Comparison of ENCODE assay signal across 1 cellular context in the genomic region with DNA sequence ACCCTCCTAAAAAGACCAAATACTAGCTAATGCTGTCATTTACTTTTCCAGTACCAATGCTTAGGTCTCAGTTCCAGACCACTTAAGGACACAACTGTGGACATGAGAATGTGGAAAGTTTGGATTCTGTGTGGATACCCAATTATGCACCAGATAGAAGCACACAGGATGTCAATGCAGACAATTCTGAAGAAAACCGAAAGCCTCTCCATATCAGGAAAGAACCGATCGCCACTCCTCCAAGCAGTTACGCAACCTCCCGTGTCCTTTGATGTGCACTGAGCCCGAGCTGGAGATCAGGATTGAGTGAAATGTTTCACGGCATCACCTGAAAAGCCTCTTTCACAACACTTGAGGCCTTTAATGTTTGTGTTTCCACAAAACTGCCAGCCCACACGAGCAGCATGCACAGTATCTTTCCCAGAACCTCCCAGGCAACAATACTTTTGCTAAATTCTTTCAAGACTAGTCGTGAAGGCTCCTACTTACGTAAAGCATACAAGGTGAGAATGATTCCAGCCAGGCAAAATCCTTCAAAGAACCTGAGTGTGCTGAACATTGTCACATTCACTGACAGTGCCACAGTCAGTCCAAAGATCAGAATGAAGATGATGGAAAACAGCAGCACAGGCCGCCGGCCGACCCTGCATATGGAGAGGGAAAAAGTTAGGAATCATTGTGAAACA.
TF ChIP-seq lines count a peak whose summit lies in the region.

No MANE protein-coding gene starts in this region.

TF ChIP-seq in HepG2, 621 proteins besides CTCF, POLR2A, EP300 and RAD21 (continued from another document and continues in another):
- TF ChIP-seq ZNF549 (CRISPR knock-in tag; IDR thresholded peaks at IDR 0.05) (no peak), ZNF367 (CRISPR knock-in tag; IDR thresholded peaks at IDR 0.05; ENCODE audit: borderline replicate concordance) (peak; percentile 72; the same call in 1 of the 2 replicates), ARHGAP35 (CRISPR knock-in tag; IDR thresholded peaks at IDR 0.05; ENCODE audit: borderline replicate concordance) (peak; percentile 87), ZSCAN12 (CRISPR knock-in tag; IDR thresholded peaks at IDR 0.05) (peak; percentile 75), SETDB1 (CRISPR knock-in tag; IDR thresholded peaks at IDR 0.05; ENCODE audit: borderline replicate concordance) (no peak), NONO (IDR thresholded peaks at IDR 0.05) (no peak), NONO (CRISPR knock-in tag; conservative IDR thresholded peaks at IDR 0.05) (peak; percentile 94), ZNF232 (CRISPR knock-in tag; IDR thresholded peaks at IDR 0.05; ENCODE audit: borderline replicate concordance) (peak; percentile 90; the same call in 1 of the 2 replicates), TBX2 (CRISPR knock-in tag; IDR thresholded peaks at IDR 0.05; ENCODE audit: borderline replicate concordance) (peak; percentile 100), MTF1 (CRISPR knock-in tag; IDR thresholded peaks at IDR 0.05) (peak; percentile 31; the same call in 1 of the 2 replicates), REL (CRISPR knock-in tag; conservative IDR thresholded peaks at IDR 0.05) (0 out of 2 replicates have a peak, but pooled peaks have one; percentile 23), ZNF33A (CRISPR knock-in tag; IDR thresholded peaks at IDR 0.05; ENCODE audit: borderline replicate concordance) (peak; percentile 19; the same call in 1 of the 2 replicates), TOE1 (CRISPR knock-in tag; IDR thresholded peaks at IDR 0.05) (no peak; the same call in 1 of the 2 replicates)
- TF ChIP-seq, protein P1, sequence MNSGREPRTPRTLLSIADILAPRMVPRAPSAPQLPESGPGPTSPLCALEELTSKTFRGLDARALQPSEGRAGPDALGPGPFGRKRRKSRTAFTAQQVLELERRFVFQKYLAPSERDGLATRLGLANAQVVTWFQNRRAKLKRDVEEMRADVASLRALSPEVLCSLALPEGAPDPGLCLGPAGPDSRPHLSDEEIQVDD (CRISPR knock-in tag; IDR thresholded peaks at IDR 0.05; ENCODE audit: borderline replicate concordance) = no peak
- TF ChIP-seq, protein P2, sequence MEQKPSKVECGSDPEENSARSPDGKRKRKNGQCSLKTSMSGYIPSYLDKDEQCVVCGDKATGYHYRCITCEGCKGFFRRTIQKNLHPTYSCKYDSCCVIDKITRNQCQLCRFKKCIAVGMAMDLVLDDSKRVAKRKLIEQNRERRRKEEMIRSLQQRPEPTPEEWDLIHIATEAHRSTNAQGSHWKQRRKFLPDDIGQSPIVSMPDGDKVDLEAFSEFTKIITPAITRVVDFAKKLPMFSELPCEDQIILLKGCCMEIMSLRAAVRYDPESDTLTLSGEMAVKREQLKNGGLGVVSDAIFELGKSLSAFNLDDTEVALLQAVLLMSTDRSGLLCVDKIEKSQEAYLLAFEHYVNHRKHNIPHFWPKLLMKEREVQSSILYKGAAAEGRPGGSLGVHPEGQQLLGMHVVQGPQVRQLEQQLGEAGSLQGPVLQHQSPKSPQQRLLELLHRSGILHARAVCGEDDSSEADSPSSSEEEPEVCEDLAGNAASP (CRISPR knock-in tag; IDR thresholded peaks at IDR 0.05; ENCODE audit: borderline replicate concordance) = peak; percentile 97
- TF ChIP-seq, protein P3, sequence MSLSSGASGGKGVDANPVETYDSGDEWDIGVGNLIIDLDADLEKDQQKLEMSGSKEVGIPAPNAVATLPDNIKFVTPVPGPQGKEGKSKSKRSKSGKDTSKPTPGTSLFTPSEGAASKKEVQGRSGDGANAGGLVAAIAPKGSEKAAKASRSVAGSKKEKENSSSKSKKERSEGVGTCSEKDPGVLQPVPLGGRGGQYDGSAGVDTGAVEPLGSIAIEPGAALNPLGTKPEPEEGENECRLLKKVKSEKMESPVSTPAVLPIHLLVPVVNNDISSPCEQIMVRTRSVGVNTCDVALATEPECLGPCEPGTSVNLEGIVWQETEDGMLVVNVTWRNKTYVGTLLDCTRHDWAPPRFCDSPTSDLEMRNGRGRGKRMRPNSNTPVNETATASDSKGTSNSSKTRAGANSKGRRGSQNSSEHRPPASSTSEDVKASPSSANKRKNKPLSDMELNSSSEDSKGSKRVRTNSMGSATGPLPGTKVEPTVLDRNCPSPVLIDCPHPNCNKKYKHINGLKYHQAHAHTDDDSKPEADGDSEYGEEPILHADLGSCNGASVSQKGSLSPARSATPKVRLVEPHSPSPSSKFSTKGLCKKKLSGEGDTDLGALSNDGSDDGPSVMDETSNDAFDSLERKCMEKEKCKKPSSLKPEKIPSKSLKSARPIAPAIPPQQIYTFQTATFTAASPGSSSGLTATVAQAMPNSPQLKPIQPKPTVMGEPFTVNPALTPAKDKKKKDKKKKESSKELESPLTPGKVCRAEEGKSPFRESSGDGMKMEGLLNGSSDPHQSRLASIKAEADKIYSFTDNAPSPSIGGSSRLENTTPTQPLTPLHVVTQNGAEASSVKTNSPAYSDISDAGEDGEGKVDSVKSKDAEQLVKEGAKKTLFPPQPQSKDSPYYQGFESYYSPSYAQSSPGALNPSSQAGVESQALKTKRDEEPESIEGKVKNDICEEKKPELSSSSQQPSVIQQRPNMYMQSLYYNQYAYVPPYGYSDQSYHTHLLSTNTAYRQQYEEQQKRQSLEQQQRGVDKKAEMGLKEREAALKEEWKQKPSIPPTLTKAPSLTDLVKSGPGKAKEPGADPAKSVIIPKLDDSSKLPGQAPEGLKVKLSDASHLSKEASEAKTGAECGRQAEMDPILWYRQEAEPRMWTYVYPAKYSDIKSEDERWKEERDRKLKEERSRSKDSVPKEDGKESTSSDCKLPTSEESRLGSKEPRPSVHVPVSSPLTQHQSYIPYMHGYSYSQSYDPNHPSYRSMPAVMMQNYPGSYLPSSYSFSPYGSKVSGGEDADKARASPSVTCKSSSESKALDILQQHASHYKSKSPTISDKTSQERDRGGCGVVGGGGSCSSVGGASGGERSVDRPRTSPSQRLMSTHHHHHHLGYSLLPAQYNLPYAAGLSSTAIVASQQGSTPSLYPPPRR (CRISPR knock-in tag; IDR thresholded peaks at IDR 0.05; ENCODE audit: borderline replicate concordance) = peak; percentile 97
- TF ChIP-seq, protein P4, sequence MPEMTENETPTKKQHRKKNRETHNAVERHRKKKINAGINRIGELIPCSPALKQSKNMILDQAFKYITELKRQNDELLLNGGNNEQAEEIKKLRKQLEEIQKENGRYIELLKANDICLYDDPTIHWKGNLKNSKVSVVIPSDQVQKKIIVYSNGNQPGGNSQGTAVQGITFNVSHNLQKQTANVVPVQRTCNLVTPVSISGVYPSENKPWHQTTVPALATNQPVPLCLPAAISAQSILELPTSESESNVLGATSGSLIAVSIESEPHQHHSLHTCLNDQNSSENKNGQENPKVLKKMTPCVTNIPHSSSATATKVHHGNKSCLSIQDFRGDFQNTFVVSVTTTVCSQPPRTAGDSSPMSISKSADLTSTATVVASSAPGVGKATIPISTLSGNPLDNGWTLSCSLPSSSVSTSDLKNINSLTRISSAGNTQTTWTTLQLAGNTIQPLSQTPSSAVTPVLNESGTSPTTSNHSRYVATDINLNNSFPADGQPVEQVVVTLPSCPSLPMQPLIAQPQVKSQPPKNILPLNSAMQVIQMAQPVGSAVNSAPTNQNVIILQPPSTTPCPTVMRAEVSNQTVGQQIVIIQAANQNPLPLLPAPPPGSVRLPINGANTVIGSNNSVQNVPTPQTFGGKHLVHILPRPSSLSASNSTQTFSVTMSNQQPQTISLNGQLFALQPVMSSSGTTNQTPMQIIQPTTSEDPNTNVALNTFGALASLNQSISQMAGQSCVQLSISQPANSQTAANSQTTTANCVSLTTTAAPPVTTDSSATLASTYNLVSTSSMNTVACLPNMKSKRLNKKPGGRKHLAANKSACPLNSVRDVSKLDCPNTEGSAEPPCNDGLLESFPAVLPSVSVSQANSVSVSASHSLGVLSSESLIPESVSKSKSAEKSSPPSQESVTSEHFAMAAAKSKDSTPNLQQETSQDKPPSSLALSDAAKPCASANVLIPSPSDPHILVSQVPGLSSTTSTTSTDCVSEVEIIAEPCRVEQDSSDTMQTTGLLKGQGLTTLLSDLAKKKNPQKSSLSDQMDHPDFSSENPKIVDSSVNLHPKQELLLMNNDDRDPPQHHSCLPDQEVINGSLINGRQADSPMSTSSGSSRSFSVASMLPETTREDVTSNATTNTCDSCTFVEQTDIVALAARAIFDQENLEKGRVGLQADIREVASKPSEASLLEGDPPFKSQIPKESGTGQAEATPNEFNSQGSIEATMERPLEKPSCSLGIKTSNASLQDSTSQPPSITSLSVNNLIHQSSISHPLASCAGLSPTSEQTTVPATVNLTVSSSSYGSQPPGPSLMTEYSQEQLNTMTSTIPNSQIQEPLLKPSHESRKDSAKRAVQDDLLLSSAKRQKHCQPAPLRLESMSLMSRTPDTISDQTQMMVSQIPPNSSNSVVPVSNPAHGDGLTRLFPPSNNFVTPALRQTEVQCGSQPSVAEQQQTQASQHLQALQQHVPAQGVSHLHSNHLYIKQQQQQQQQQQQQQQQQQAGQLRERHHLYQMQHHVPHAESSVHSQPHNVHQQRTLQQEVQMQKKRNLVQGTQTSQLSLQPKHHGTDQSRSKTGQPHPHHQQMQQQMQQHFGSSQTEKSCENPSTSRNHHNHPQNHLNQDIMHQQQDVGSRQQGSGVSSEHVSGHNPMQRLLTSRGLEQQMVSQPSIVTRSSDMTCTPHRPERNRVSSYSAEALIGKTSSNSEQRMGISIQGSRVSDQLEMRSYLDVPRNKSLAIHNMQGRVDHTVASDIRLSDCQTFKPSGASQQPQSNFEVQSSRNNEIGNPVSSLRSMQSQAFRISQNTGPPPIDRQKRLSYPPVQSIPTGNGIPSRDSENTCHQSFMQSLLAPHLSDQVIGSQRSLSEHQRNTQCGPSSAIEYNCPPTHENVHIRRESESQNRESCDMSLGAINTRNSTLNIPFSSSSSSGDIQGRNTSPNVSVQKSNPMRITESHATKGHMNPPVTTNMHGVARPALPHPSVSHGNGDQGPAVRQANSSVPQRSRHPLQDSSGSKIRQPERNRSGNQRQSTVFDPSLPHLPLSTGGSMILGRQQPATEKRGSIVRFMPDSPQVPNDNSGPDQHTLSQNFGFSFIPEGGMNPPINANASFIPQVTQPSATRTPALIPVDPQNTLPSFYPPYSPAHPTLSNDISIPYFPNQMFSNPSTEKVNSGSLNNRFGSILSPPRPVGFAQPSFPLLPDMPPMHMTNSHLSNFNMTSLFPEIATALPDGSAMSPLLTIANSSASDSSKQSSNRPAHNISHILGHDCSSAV (CRISPR knock-in tag; IDR thresholded peaks at IDR 0.05; ENCODE audit: borderline replicate concordance) = no peak
- TF ChIP-seq, protein P5, sequence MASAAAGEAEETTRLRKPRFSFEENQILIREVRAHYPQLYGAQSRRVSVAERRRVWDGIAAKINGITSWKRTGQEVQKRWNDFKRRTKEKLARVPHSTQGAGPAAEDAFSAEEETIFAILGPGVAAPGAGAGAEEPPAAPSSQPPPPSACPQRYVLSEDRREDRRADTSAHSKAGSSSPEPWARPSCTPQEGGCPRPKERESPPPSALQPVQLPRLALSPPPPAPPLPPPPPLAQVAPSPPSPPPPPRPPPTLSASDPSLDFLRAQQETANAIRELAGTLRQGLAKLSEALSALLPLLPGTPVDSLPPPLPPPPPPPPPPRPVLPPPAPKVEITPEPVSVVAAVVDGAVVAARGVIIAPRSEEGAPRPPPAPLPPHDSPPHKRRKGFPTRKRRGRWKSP (CRISPR knock-in tag; IDR thresholded peaks at IDR 0.05) = peak; percentile 88
- TF ChIP-seq, protein P6, sequence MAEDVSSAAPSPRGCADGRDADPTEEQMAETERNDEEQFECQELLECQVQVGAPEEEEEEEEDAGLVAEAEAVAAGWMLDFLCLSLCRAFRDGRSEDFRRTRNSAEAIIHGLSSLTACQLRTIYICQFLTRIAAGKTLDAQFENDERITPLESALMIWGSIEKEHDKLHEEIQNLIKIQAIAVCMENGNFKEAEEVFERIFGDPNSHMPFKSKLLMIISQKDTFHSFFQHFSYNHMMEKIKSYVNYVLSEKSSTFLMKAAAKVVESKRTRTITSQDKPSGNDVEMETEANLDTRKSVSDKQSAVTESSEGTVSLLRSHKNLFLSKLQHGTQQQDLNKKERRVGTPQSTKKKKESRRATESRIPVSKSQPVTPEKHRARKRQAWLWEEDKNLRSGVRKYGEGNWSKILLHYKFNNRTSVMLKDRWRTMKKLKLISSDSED (CRISPR knock-in tag; IDR thresholded peaks at IDR 0.05) = no peak
- TF ChIP-seq, protein P7, sequence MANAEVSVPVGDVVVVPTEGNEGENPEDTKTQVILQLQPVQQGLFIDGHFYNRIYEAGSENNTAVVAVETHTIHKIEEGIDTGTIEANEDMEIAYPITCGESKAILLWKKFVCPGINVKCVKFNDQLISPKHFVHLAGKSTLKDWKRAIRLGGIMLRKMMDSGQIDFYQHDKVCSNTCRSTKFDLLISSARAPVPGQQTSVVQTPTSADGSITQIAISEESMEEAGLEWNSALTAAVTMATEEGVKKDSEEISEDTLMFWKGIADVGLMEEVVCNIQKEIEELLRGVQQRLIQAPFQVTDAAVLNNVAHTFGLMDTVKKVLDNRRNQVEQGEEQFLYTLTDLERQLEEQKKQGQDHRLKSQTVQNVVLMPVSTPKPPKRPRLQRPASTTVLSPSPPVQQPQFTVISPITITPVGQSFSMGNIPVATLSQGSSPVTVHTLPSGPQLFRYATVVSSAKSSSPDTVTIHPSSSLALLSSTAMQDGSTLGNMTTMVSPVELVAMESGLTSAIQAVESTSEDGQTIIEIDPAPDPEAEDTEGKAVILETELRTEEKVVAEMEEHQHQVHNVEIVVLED (CRISPR knock-in tag; IDR thresholded peaks at IDR 0.05; ENCODE audit: borderline replicate concordance) = peak; percentile 76
- TF ChIP-seq, protein P8, sequence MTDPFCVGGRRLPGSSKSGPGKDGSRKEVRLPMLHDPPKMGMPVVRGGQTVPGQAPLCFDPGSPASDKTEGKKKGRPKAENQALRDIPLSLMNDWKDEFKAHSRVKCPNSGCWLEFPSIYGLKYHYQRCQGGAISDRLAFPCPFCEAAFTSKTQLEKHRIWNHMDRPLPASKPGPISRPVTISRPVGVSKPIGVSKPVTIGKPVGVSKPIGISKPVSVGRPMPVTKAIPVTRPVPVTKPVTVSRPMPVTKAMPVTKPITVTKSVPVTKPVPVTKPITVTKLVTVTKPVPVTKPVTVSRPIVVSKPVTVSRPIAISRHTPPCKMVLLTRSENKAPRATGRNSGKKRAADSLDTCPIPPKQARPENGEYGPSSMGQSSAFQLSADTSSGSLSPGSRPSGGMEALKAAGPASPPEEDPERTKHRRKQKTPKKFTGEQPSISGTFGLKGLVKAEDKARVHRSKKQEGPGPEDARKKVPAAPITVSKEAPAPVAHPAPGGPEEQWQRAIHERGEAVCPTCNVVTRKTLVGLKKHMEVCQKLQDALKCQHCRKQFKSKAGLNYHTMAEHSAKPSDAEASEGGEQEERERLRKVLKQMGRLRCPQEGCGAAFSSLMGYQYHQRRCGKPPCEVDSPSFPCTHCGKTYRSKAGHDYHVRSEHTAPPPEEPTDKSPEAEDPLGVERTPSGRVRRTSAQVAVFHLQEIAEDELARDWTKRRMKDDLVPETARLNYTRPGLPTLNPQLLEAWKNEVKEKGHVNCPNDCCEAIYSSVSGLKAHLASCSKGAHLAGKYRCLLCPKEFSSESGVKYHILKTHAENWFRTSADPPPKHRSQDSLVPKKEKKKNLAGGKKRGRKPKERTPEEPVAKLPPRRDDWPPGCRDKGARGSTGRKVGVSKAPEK (CRISPR knock-in tag; IDR thresholded peaks at IDR 0.05; ENCODE audit: borderline replicate concordance) = peak; percentile 86; the same call in 1 of the 2 replicates
- TF ChIP-seq, protein P9, sequence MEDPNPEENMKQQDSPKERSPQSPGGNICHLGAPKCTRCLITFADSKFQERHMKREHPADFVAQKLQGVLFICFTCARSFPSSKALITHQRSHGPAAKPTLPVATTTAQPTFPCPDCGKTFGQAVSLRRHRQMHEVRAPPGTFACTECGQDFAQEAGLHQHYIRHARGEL (CRISPR knock-in tag; IDR thresholded peaks at IDR 0.05) = no peak
- TF ChIP-seq, protein P10, sequence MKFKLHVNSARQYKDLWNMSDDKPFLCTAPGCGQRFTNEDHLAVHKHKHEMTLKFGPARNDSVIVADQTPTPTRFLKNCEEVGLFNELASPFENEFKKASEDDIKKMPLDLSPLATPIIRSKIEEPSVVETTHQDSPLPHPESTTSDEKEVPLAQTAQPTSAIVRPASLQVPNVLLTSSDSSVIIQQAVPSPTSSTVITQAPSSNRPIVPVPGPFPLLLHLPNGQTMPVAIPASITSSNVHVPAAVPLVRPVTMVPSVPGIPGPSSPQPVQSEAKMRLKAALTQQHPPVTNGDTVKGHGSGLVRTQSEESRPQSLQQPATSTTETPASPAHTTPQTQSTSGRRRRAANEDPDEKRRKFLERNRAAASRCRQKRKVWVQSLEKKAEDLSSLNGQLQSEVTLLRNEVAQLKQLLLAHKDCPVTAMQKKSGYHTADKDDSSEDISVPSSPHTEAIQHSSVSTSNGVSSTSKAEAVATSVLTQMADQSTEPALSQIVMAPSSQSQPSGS (CRISPR knock-in tag; IDR thresholded peaks at IDR 0.05) = peak; percentile 95
